ENCODE assay signal across 1 cellular context in genomic region chr1:169484683-169485426, GRCh38.
TF ChIP-seq lines count a peak whose summit lies in the region.

No MANE protein-coding gene starts in this region.

TF ChIP-seq in HepG2, 621 proteins besides CTCF, POLR2A, EP300 and RAD21 (continued from another document):
- no peak for TF ChIP-seq TEF (CRISPR knock-in tag; IDR thresholded peaks at IDR 0.05)
- TF ChIP-seq KIAA2018 (CRISPR knock-in tag; IDR thresholded peaks at IDR 0.05; ENCODE audit: borderline replicate concordance): no peak
- TF ChIP-seq AHR (CRISPR knock-in tag; IDR thresholded peaks at IDR 0.05): peak; percentile 87; the same call in 1 of the 2 replicates
- TF ChIP-seq ZSCAN5A (CRISPR knock-in tag; IDR thresholded peaks at IDR 0.05; ENCODE audit: borderline replicate concordance): 0 out of 2 replicates have a peak, but pooled peaks have one; percentile 25
- TF ChIP-seq THAP11 (CRISPR knock-in tag; IDR thresholded peaks at IDR 0.05): peak; percentile 38; the same call in 1 of the 2 replicates
- TF ChIP-seq RBAK (CRISPR knock-in tag; IDR thresholded peaks at IDR 0.05): no peak
- TF ChIP-seq MLXIP (CRISPR knock-in tag; IDR thresholded peaks at IDR 0.05; ENCODE audit: borderline replicate concordance): no peak
TF ChIP-seq in HepG2: peak in this region for 162.
